10 cellular contexts compared by ENCODE assay signal in genomic region chr10:48614481-48615383, GRCh38. TPM values are rescaled to one million over a fixed set of nuclear protein-coding genes. Genes with fewer than 3 reads are reported as not detected.
DNase-seq lines count a peak whose midpoint lies in the region; ATAC-seq, FAIRE-seq and TF ChIP-seq lines count a peak whose summit lies in the region.
"Had no signal": no experiment of that assay in that cellular context is flagged by ENCODE, and none has a peak within 500 bp of the region (broad histone marks: within the 10 kb centered on the region; RNA-seq: fewer than 3 reads in every experiment).

No MANE protein-coding gene starts in this region.

- no peaks in the 10 kb centered on the region for H3K9me3 ChIP-seq in H1 (ENCODE audit: insufficient read depth in 2 of 2, low read depth in 1 of 2, low read length in 1 of 2)

- 0 out of 2 replicates have a peak overlapping the region, but pooled peaks have one; percentile 86 for H2AFZ ChIP-seq in H1 (ENCODE audit: low read length)
- H2AFZ ChIP-seq: parathyroid adenoma had no signal

- H3K4me1 ChIP-seq in H1 (replicated peaks in 1 of 4; ENCODE audit: control insufficient read depth in 3 of 4, insufficient read depth in 4 of 4, low read length in 3 of 4) = no peaks in the 10 kb centered on the region
- H3K4me1 ChIP-seq: parathyroid adenoma had no signal

- no peak overlapping the region for H2BK120ac ChIP-seq in H1 (replicated peaks; ENCODE audit: low read depth, low read length)

- H3K23me2 ChIP-seq in H1 (ENCODE audit: low read depth, low read length) = no peaks in the 10 kb centered on the region

- H3K36me3 ChIP-seq in H1 (ENCODE audit: control insufficient read depth in 2 of 4, insufficient read depth in 4 of 4, low read length in 3 of 4) = no peaks in the 10 kb centered on the region

- ATAC-seq in GM19351 (IDR thresholded peaks at IDR 0.05; ENCODE audit: unreplicated experiment) (peak; percentile 73), HG03442 (IDR thresholded peaks at IDR 0.05; ENCODE audit: unreplicated experiment) (peak; percentile 75)

- H3K79me2 ChIP-seq in H1 (ENCODE audit: control insufficient read depth in 1 of 2, insufficient read depth in 2 of 2, low read length in 2 of 2) = no peaks in the 10 kb centered on the region
- H3K79me2 ChIP-seq: parathyroid adenoma had no signal

- no peak overlapping the region for H3K14ac ChIP-seq in H1 (ENCODE audit: insufficient read length)

- H3K4me3 ChIP-seq in H1 (ENCODE audit: extremely low read depth in 1 of 4, insufficient read depth in 2 of 4, low read depth in 3 of 4, low read length in 4 of 4) (no peak overlapping the region), dorsolateral prefrontal cortex (no peak overlapping the region)

- H4K5ac ChIP-seq in H1 (ENCODE audit: insufficient read length, low read depth, low read length) = no peak overlapping the region

- no peak overlapping the region for H4K91ac ChIP-seq in H1 (replicated peaks; ENCODE audit: insufficient read length, low read length)

- TF ChIP-seq CTCF in H1 (IDR thresholded peaks at IDR 0.05; ENCODE audit: control extremely low read depth in 1 of 3, insufficient read depth in 1 of 3, low read depth in 1 of 3, low read length in 3 of 3) = peak in 1 of 3 experiments; percentile 29; a peak in 1 of 4 replicates
- peak in 20 of 56 donors; percentile 9 to 35 (median 17) for TF ChIP-seq CTCF in dorsolateral prefrontal cortex (IDR thresholded peaks at IDR 0.05 in 54 of 56, conservative IDR thresholded peaks at IDR 0.05 in 2 of 56; ENCODE audit: low read depth in 1 of 56, partially characterized antibody in 56 of 56)

- no peaks in the 10 kb centered on the region for H3K79me1 ChIP-seq in H1 (ENCODE audit: low read depth, low read length)

- H2BK20ac ChIP-seq in H1 (ENCODE audit: low read length) = no peak overlapping the region

- H3K27me3 ChIP-seq in H1 (replicated peaks in 1 of 4; ENCODE audit: control insufficient read depth in 3 of 4, extremely low read depth in 1 of 4, insufficient read depth in 3 of 4, low read length in 3 of 4) (no peaks in the 10 kb centered on the region; a peak in 1 of 7 replicates), dorsolateral prefrontal cortex (no peaks in the 10 kb centered on the region)

- H3K9ac ChIP-seq in H1 (replicated peaks in 1 of 4; ENCODE audit: extremely low read depth in 1 of 4, low read depth in 3 of 4, low read length in 3 of 4) = no peak overlapping the region
- H3K9ac ChIP-seq: parathyroid adenoma had no signal

- no peak overlapping the region for H4K8ac ChIP-seq in H1 (ENCODE audit: extremely low read depth, insufficient read depth, low read length)

- FAIRE-seq in H1 (lab: Jason Lieb, UNC) = peak; percentile 78
- FAIRE-seq: G401.6 had no signal

- no peaks in the 10 kb centered on the region for H4K20me1 ChIP-seq in H1 (replicated peaks in 1 of 2; ENCODE audit: control insufficient read depth in 1 of 2, insufficient read depth in 2 of 2, low read length in 2 of 2)

- no peak for TF ChIP-seq POLR2A in H1 (IDR thresholded peaks at IDR 0.05; ENCODE audit: control extremely low read depth in 1 of 2, low read depth in 2 of 2, low read length in 2 of 2)

- H3K27ac ChIP-seq in H1 (ENCODE audit: low read depth, low read length) (no peak overlapping the region), dorsolateral prefrontal cortex (no peak overlapping the region)
- H3K27ac ChIP-seq: parathyroid adenoma had no signal

- WGBS in H1 (ENCODE audit: extremely low coverage in 1 of 2, insufficient coverage in 1 of 2, insufficient read length in 1 of 2, insufficient replicate concordance in 2 of 2, low coverage in 1 of 2, low lambda C conversion rate in 2 of 2, missing lambda C conversion rate in 1 of 2), 2 experiments = 65% methylated on average over 2 of the region's 2 CpGs; no CpG with 5 or more reads in 1 of the 2 experiments

- no peak overlapping the region for H2AK5ac ChIP-seq in H1 (ENCODE audit: low read depth, low read length)

- CTCF ChIA-PET in H1 (lab: Charles Lee; ENCODE audit: partially characterized antibody) = interaction anchor here (0.8 to 4.8 kb wide), 35 partner anchors 7 to 281 kb away, joined by 3 to 44 read pairs (median 4); no protein-coding TSS in a partner anchor

- H2BK5ac ChIP-seq in H1 (ENCODE audit: low read depth, low read length) = no peak overlapping the region

- H3K23ac ChIP-seq in H1 (ENCODE audit: insufficient read length) = no peak overlapping the region

- H3K18ac ChIP-seq in H1 (ENCODE audit: extremely low read depth, low read length) = no peak overlapping the region

- intact Hi-C loops in dorsolateral prefrontal cortex (cut with DNase I) = no loop called here

- no peak for TF ChIP-seq EP300 in H1 (IDR thresholded peaks at IDR 0.05; ENCODE audit: borderline replicate concordance in 1 of 2, low read depth in 2 of 2, low read length in 2 of 2)

- POLR2A ChIA-PET in H1 (lab: Charles Lee; ENCODE audit: partially characterized antibody) = interaction anchor here (1.4 kb wide), 1 partner anchor 10 kb away, joined by 3 read pairs; no protein-coding TSS in a partner anchor

- H3K4ac ChIP-seq in H1 (replicated peaks; ENCODE audit: insufficient read length, low read depth, low read length) = no peak overlapping the region

- H2BK12ac ChIP-seq in H1 (ENCODE audit: low read depth, low read length) = no peak overlapping the region

- H2BK15ac ChIP-seq in H1 (ENCODE audit: low read length) = no peak overlapping the region

- no peak overlapping the region for H3K4me2 ChIP-seq in H1 (ENCODE audit: insufficient read depth in 1 of 2, low read depth in 2 of 2, low read length in 2 of 2)

- no peak overlapping the region for H3K56ac ChIP-seq in H1 (replicated peaks; ENCODE audit: insufficient read length, low read depth, low read length)

- peak; percentile 46 for DNase-seq in AG08396 (ENCODE audit: low spot score)
- DNase-seq in H1 (ENCODE audit: low read depth in 1 of 2, low spot score in 2 of 2) = peak in 1 of 2 experiments; percentile 33
- no peak for DNase-seq in SKM-1 (lab: John Stamatoyannopoulos, UW; ENCODE audit: unreplicated experiment)
- no peak for DNase-seq in dorsolateral prefrontal cortex
- no peak for DNase-seq in HPDE6-E6E7 (ENCODE audit: extremely low spot score)
- no peak for DNase-seq in NCI-H187 (lab: John Stamatoyannopoulos, UW)

- TF ChIP-seq RAD21 in H1 (IDR thresholded peaks at IDR 0.05 in 1 of 2, conservative IDR thresholded peaks at IDR 0.05 in 1 of 2; ENCODE audit: low read depth in 2 of 2, low read length in 2 of 2) = peak in 1 of 2 experiments; percentile 9; a peak in 1 of 4 replicates

TF ChIP-seq in H1, 55 proteins besides CTCF, POLR2A, EP300 and RAD21:
- TF ChIP-seq CHD1 (IDR thresholded peaks at IDR 0.05; ENCODE audit: low read depth, low read length) = no peak

RNA-seq across cellular contexts. Expression of gene ARHGAP22, which starts 9.9 kb away (rescaled TPM):
- 11.2 and 12.9 TPM in 2 replicates for total RNA-seq in H1 (2021; fragmentation: NEBNext Ultra II Directional; extraction: Animal tissue kit (Norgen Biotek cat#: 25700))
- 3.6 and 5.1 TPM in 2 replicates for polyA plus RNA-seq in H1 (2011; rRNA removed)
- 5.5 TPM for polyA plus RNA-seq in H1 (2011; cell fraction: cytosol; rRNA removed)
- 7.7 TPM for polyA plus RNA-seq in H1 (2011; cell fraction: nucleus; rRNA removed)
- polyA plus RNA-seq in H1 (2012, experiment 1 of 2) = 6.8 to 7.4 TPM (median 7.2 TPM) in 4 replicates
- polyA plus RNA-seq in H1 (2012, experiment 2 of 2) = 4.6 TPM
- 5.4 TPM for polyA plus RNA-seq in H1 (2013, experiment 1 of 2)
- polyA plus RNA-seq in H1 (2013, experiment 2 of 2) = 4.5 TPM
- 4.3 and 5.5 TPM in 2 replicates for polyA minus RNA-seq in H1 (2011; rRNA and poly(A)+ RNA removed)
- polyA minus RNA-seq in H1 (2011; cell fraction: cytosol; rRNA and poly(A)+ RNA removed) = 8.2 TPM
- polyA minus RNA-seq in H1 (2011; cell fraction: nucleus; rRNA and poly(A)+ RNA removed) = 4.7 TPM
- 100 to 1,000 TPM in 1 of 120 experiments, 10 to 100 TPM in 119; 17.5 to 100 (median 34.4) TPM for total RNA-seq in dorsolateral prefrontal cortex
